In the genomic region with DNA sequence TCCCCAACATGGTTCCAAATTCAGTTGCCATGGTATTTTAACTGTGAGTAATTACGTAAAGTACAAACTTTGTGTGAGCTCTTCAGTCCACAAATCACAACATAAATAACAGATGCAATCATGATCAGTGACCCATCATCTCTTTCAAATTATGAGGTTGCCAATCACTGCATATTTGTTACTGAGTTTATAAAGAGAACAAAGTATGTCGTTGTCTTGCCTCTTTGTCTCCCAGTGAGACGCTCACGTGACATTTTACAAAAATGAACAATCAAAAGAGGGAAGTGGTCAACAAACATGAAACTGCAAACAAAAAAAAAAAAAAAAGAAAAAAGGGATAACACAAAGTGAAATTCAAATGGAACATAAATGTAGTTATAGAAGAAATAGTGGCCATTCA, we compare ENCODE assay signal across 10 cellular contexts.
DNase-seq lines count a peak whose midpoint lies in the region; ATAC-seq and TF ChIP-seq lines count a peak whose summit lies in the region.
"Had no signal": no experiment of that assay in that cellular context is flagged by ENCODE, and none has a peak within 500 bp of the region (broad histone marks: within the 10 kb centered on the region; RNA-seq: fewer than 3 reads in every experiment).

No MANE protein-coding gene starts in this region.

- no peaks in the 10 kb centered on the region for H3K9me3 ChIP-seq in CD4-positive, CD25-positive, alpha-beta regulatory T cell (ENCODE audit: control insufficient read depth in 2 of 2, low read length in 2 of 2)
- H3K9me3 ChIP-seq in Peyer's patch: no peaks in the 10 kb centered on the region

- no peak for TF ChIP-seq CTCF in Peyer's patch (IDR thresholded peaks at IDR 0.05)

- TF ChIP-seq POLR2A in Peyer's patch (IDR thresholded peaks at IDR 0.05): no peak

- no peaks in the 10 kb centered on the region for H3K4me1 ChIP-seq in CD4-positive, CD25-positive, alpha-beta regulatory T cell (ENCODE audit: control insufficient read depth, insufficient read depth, low read length, poor library complexity, severe bottlenecking)
- no peaks in the 10 kb centered on the region for H3K4me1 ChIP-seq in Peyer's patch

- no peak overlapping the region for H3K4me3 ChIP-seq in CD4-positive, CD25-positive, alpha-beta regulatory T cell (ENCODE audit: low read depth, low read length)
- H3K4me3 ChIP-seq in Peyer's patch: no peak overlapping the region

- peak overlapping the region in 2 of 3 donors; percentile 17 to 87 for H3K27ac Mint-ChIP-seq in CD4-positive, CD25-positive, alpha-beta regulatory T cell
- H3K27ac Mint-ChIP-seq in activated CD4-positive, alpha-beta T cell treated with anti-CD3 and anti-CD28 coated beads for 36 hours: no peak overlapping the region

- H3K4me3 Mint-ChIP-seq in CD4-positive, CD25-positive, alpha-beta regulatory T cell: peak overlapping the region in 1 of 4 donors; percentile 88
- no peak overlapping the region for H3K4me3 Mint-ChIP-seq in activated CD4-positive, alpha-beta T cell treated with anti-CD3 and anti-CD28 coated beads for 36 hours

- no peak for ATAC-seq in CD4-positive, CD25-positive, alpha-beta regulatory T cell (ENCODE audit: low read depth in 2 of 2)
- peak; percentile 70 for ATAC-seq in HG03025 (IDR thresholded peaks at IDR 0.05; ENCODE audit: low FRiP score, unreplicated experiment)
- ATAC-seq in activated CD4-positive, alpha-beta T cell treated with anti-CD3 and anti-CD28 coated beads for 36 hours: no peak
- ATAC-seq: HepG2 had no signal

- H3K36me3 ChIP-seq in CD4-positive, CD25-positive, alpha-beta regulatory T cell (ENCODE audit: control insufficient read depth, insufficient read depth, low read length): peaks cover 21% of the 10 kb centered on the region
- no peaks in the 10 kb centered on the region for H3K36me3 ChIP-seq in Peyer's patch

- peaks cover 2 to 17% (median 11%) of the 10 kb centered on the region in 4 donors for H3K4me1 Mint-ChIP-seq in CD4-positive, CD25-positive, alpha-beta regulatory T cell
- no peaks in the 10 kb centered on the region for H3K4me1 Mint-ChIP-seq in activated CD4-positive, alpha-beta T cell treated with anti-CD3 and anti-CD28 coated beads for 36 hours

- CTCF ChIA-PET in activated CD4-positive, alpha-beta T cell treated with anti-CD3 and anti-CD28 coated beads for 36 hours (lab: Charles Lee): interaction anchor here (0.7 kb wide), 1 partner anchor 16 kb away, joined by 3 read pairs; no protein-coding TSS in a partner anchor

- peaks cover 6% of the 10 kb centered on the region for H3K27me3 Mint-ChIP-seq in CD4-positive, CD25-positive, alpha-beta regulatory T cell
- no peaks in the 10 kb centered on the region for H3K27me3 Mint-ChIP-seq in activated CD4-positive, alpha-beta T cell treated with anti-CD3 and anti-CD28 coated beads for 36 hours

- intact Hi-C loops in activated CD4-positive, alpha-beta T cell treated with anti-CD3 and anti-CD28 coated beads for 36 hours (cut with DNase I, micrococcal nuclease): no loop called here

- H3K27ac ChIP-seq in CD4-positive, CD25-positive, alpha-beta regulatory T cell (ENCODE audit: insufficient read depth, low read length, poor library complexity, severe bottlenecking): no peak overlapping the region
- H3K27ac ChIP-seq in Peyer's patch: no peak overlapping the region

- no peaks in the 10 kb centered on the region for H3K27me3 ChIP-seq in CD4-positive, CD25-positive, alpha-beta regulatory T cell (ENCODE audit: control insufficient read depth, insufficient read depth, low read length)
- H3K27me3 ChIP-seq in Peyer's patch: no peaks in the 10 kb centered on the region

- peaks cover 36% of the 10 kb centered on the region for H3K36me3 Mint-ChIP-seq in CD4-positive, CD25-positive, alpha-beta regulatory T cell
- peaks cover 47% of the 10 kb centered on the region for H3K36me3 Mint-ChIP-seq in activated CD4-positive, alpha-beta T cell treated with anti-CD3 and anti-CD28 coated beads for 36 hours (ENCODE audit: low read depth)

- H3K9me3 Mint-ChIP-seq in CD4-positive, CD25-positive, alpha-beta regulatory T cell: peaks cover 1 to 11% (median 3%) of the 10 kb centered on the region in 7 donors
- H3K9me3 Mint-ChIP-seq in activated CD4-positive, alpha-beta T cell treated with anti-CD3 and anti-CD28 coated beads for 36 hours (ENCODE audit: low read depth): peaks cover 28% of the 10 kb centered on the region

- POLR2A ChIA-PET in activated CD4-positive, alpha-beta T cell treated with anti-CD3 and anti-CD28 coated beads for 36 hours (lab: Charles Lee): no interaction called here

- DNase-seq in CD4-positive, CD25-positive, alpha-beta regulatory T cell: peak in 1 of 3 donors; percentile 30
- DNase-seq in GM19240 (ENCODE audit: insufficient read length, low spot score) (peak; percentile 19), Peyer's patch (peak in 2 of 3 donors; percentile 34 to 41), NCI-H69 (lab: John Stamatoyannopoulos, UW) (no peak), DMS114 treated with DMSO at 0.1 percent for 48 hours (lab: John Stamatoyannopoulos, UW; ENCODE audit: unreplicated experiment) (no peak), cerebellar cortex (ENCODE audit: low spot score) (no peak)
- no peak for DNase-seq in activated CD4-positive, alpha-beta T cell treated with anti-CD3 and anti-CD28 coated beads for 36 hours
- DNase-seq: amniotic stem cell had no signal

Comparison
In these comparisons a context has a peak if more than half of its experiments do, and no peak if none do; other contexts are left out.
1. DNase-seq: peak in GM19240 (single experiment) and Peyer's patch (2 of 3); none in NCI-H69 (single experiment), DMS114 treated with DMSO at 0.1 percent for 48 hours (single experiment), activated CD4-positive, alpha-beta T cell treated with anti-CD3 and anti-CD28 coated beads for 36 hours (single experiment) and cerebellar cortex (single experiment).